Comparison of ENCODE assay signal across 1 cellular context in the genomic region with DNA sequence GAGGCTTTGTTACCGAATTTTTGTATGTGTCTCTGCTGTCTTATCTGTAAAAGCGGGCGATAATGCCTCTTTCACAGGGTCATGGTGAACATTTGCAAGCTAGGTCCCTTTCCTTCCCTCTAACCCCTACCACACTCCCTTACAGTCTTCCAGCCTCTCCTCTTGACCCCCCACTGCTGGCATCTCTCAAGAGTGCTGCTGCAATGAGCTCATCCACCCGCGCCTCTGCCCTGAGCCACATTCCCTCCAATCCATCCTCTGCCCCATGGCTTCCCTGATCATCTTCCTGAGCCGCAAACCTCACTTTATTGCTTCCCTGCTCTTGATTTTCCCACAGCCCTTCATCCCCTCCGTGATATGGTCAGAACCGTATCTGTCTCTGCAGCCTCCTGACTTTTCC.
TF ChIP-seq lines count a peak whose summit lies in the region.

No MANE protein-coding gene starts in this region.

TF ChIP-seq in GM23338, 12 proteins besides CTCF, POLR2A, EP300 and RAD21 (continued from another document):
- TF ChIP-seq, protein P1, sequence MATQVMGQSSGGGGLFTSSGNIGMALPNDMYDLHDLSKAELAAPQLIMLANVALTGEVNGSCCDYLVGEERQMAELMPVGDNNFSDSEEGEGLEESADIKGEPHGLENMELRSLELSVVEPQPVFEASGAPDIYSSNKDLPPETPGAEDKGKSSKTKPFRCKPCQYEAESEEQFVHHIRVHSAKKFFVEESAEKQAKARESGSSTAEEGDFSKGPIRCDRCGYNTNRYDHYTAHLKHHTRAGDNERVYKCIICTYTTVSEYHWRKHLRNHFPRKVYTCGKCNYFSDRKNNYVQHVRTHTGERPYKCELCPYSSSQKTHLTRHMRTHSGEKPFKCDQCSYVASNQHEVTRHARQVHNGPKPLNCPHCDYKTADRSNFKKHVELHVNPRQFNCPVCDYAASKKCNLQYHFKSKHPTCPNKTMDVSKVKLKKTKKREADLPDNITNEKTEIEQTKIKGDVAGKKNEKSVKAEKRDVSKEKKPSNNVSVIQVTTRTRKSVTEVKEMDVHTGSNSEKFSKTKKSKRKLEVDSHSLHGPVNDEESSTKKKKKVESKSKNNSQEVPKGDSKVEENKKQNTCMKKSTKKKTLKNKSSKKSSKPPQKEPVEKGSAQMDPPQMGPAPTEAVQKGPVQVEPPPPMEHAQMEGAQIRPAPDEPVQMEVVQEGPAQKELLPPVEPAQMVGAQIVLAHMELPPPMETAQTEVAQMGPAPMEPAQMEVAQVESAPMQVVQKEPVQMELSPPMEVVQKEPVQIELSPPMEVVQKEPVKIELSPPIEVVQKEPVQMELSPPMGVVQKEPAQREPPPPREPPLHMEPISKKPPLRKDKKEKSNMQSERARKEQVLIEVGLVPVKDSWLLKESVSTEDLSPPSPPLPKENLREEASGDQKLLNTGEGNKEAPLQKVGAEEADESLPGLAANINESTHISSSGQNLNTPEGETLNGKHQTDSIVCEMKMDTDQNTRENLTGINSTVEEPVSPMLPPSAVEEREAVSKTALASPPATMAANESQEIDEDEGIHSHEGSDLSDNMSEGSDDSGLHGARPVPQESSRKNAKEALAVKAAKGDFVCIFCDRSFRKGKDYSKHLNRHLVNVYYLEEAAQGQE (IDR thresholded peaks at IDR 0.05; ENCODE audit: unreplicated experiment): no peak
- TF ChIP-seq EZH2 (IDR thresholded peaks at IDR 0.05; ENCODE audit: low read depth, unreplicated experiment): no peak
- TF ChIP-seq STAT1 (IDR thresholded peaks at IDR 0.05; ENCODE audit: unreplicated experiment): no peak
- TF ChIP-seq CREB1 (CRISPR knock-in tag; IDR thresholded peaks at IDR 0.05; ENCODE audit: low read depth): no peak
- TF ChIP-seq ZNF331 (CRISPR knock-in tag; IDR thresholded peaks at IDR 0.05; ENCODE audit: low read depth): no peak
- TF ChIP-seq JUNB (IDR thresholded peaks at IDR 0.05; ENCODE audit: unreplicated experiment): no peak
- no peak for TF ChIP-seq EZH2phosphoT487 (IDR thresholded peaks at IDR 0.05; ENCODE audit: unreplicated experiment)
- no peak for TF ChIP-seq NANOG (IDR thresholded peaks at IDR 0.05; ENCODE audit: borderline replicate concordance)
- no peak for TF ChIP-seq POLR2AphosphoS5 (IDR thresholded peaks at IDR 0.05; ENCODE audit: low read depth)
TF ChIP-seq in GM23338: peak in this region for 0.
